8 cellular contexts compared by ENCODE assay signal in the genomic region with DNA sequence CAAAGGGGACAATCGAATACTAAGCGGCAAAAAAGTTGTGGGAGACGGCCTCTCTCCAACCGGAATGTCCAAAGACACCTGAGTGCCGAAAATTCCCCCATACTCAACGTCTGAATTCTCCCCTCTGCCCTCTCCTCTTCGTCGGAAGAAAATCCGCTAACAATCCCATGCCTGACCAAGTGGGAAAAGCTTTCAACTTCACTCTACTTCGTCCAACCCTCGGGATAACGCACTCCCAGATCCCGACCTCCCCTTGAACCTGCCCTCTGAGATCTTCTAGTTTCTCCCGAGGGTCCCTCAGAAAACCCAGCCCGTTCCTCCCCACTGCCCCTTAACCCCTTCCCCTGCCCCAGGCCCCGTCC. TPM values are rescaled to one million over a fixed set of nuclear protein-coding genes. Genes with fewer than 3 reads are reported as not detected.
DNase-seq lines count a peak whose midpoint lies in the region; ATAC-seq, FAIRE-seq and TF ChIP-seq lines count a peak whose summit lies in the region.

No MANE protein-coding gene starts in this region.

- H3K27ac ChIP-seq in GM12878 (ENCODE audit: control insufficient read depth, insufficient read depth) (peak overlapping the region; percentile 60), subcutaneous abdominal adipose tissue (ENCODE audit: low read depth, low read length) (peak overlapping the region; percentile 48)

- no peak for TF ChIP-seq POLR2A in GM12878 (IDR thresholded peaks at IDR 0.05; ENCODE audit: low read depth, low read length)

- no peak for DNase-seq in stimulated activated naive CD8-positive, alpha-beta T cell treated with anti-CD3 and anti-CD28 coated beads, Interleukin-15, Interleukin-2, amounts not matched to agents 100 U/mL and 50 U/mL, for 24 hours
- DNase-seq in GM12878 (ENCODE audit: low read depth, low spot score) (no peak), left colon (no peak), NCI-H345 treated with DMSO at 0.1 percent for 48 hours (lab: John Stamatoyannopoulos, UW; ENCODE audit: unreplicated experiment) (no peak)

- POLR2A ChIA-PET in GM12878 (lab: Charles Lee): interaction anchor here (1.1 to 1.5 kb wide), 2 partner anchors 27 to 28 kb away, joined by 3 to 4 read pairs; a partner anchor contains a TSS

- H3K27me3 Mint-ChIP-seq in stimulated activated naive CD8-positive, alpha-beta T cell treated with anti-CD3 and anti-CD28 coated beads, Interleukin-15, Interleukin-2, amounts not matched to agents 100 ng/mL and 50 ng/mL, for 24 hours: no peaks in the 10 kb centered on the region

- TF ChIP-seq EP300 in GM12878 (IDR thresholded peaks at IDR 0.05; ENCODE audit: borderline replicate concordance in 1 of 2, control insufficient read depth in 1 of 2, low read depth in 2 of 2, low read length in 2 of 2): no peak

- peak overlapping the region; percentile 78 for H3K4me3 ChIP-seq in GM12878
- H3K4me3 ChIP-seq in subcutaneous abdominal adipose tissue (ENCODE audit: low read depth in 1 of 5, low read length in 5 of 5): peak overlapping the region; percentile 75 to 89 (median 79)

- FAIRE-seq in GM12878 (lab: Jason Lieb, UNC): peak; percentile 62

- 0% methylated on average over 15 of the region's 16 CpGs for WGBS in GM12878 (ENCODE audit: insufficient coverage, insufficient replicate concordance, low lambda C conversion rate, missing lambda C conversion rate)

- no peak for TF ChIP-seq CTCF in GM12878 (IDR thresholded peaks at IDR 0.05 in 2 of 3, conservative IDR thresholded peaks at IDR 0.05 in 1 of 3; ENCODE audit: control insufficient read depth in 2 of 3, extremely low read depth in 1 of 3, insufficient read depth in 1 of 3, low read depth in 3 of 3, low read length in 3 of 3)

- H4K20me1 ChIP-seq in GM12878 (ENCODE audit: control insufficient read depth, insufficient read depth): no peaks in the 10 kb centered on the region

- CTCF ChIA-PET in GM12878 (lab: Yijun Ruan, JAX): interaction anchor here (1.6 to 1.7 kb wide), 2 partner anchors 27 to 277 kb away, joined by 3 to 8 read pairs; a partner anchor contains a TSS

- intact Hi-C loops in GM12878 (cut with micrococcal nuclease; ENCODE audit: unreplicated experiment): no loop called here
- intact Hi-C loops in left colon (cut with DNase I, micrococcal nuclease): no loop called here

- SMC1A ChIA-PET in GM12878 (lab: Charles Lee; ENCODE audit: uncharacterized antibody, unreplicated experiment): interaction anchor here (1.1 to 2.1 kb wide), 3 partner anchors 16 to 68 kb away, joined by 5 to 8 read pairs (median 6); a partner anchor contains a TSS

- peaks cover 55% of the 10 kb centered on the region for H3K79me2 ChIP-seq in GM12878 (ENCODE audit: control insufficient read depth, insufficient read depth, low read length)

- no peak for TF ChIP-seq RAD21 in GM12878 (IDR thresholded peaks at IDR 0.05; ENCODE audit: insufficient read depth, low read depth, low read length)

- no TSS peak for BruUV-seq in GM12878 (replicated peaks; lab: Mats Ljungman, UMichigan)

- H2AFZ ChIP-seq in GM12878 (ENCODE audit: control insufficient read depth, low read depth, low read length): peak overlapping the region; percentile 16

- H3K9me3 ChIP-seq in GM12878 (replicated peaks; ENCODE audit: control insufficient read depth, insufficient read depth, low read length) (no peaks in the 10 kb centered on the region), subcutaneous abdominal adipose tissue (ENCODE audit: control insufficient read depth in 5 of 5, low read length in 5 of 5) (no peaks in the 10 kb centered on the region)

- peaks cover 12% of the 10 kb centered on the region for H3K4me1 ChIP-seq in GM12878 (ENCODE audit: control insufficient read depth, insufficient read depth, low read length)
- peaks cover 0 to 32% (median 26%) of the 10 kb centered on the region in 5 donors for H3K4me1 ChIP-seq in subcutaneous abdominal adipose tissue (ENCODE audit: control insufficient read depth in 5 of 5, insufficient read depth in 5 of 5, low read length in 5 of 5)

- no peaks in the 10 kb centered on the region for H3K27me3 ChIP-seq in GM12878 (replicated peaks in 1 of 2; ENCODE audit: control insufficient read depth in 2 of 2, insufficient read depth in 2 of 2, low read length in 1 of 2)
- H3K27me3 ChIP-seq in subcutaneous abdominal adipose tissue (ENCODE audit: control insufficient read depth in 5 of 5, insufficient read depth in 4 of 5, low read length in 5 of 5): no peaks in the 10 kb centered on the region

- RAD21 ChIA-PET in GM12878 (lab: Charles Lee; ENCODE audit: unreplicated experiment): interaction anchor here (1.6 kb wide), 1 partner anchor 27 kb away, joined by 6 read pairs; a partner anchor contains a TSS

- ATAC-seq in stimulated activated naive CD8-positive, alpha-beta T cell treated with anti-CD3 and anti-CD28 coated beads, Interleukin-15, Interleukin-2, amounts not matched to agents 100 U/mL and 50 U/mL, for 24 hours: no peak
- ATAC-seq in GM12878 (no peak), left colon (peak; percentile 16), esophagus mucosa (no peak), GM18520 (IDR thresholded peaks at IDR 0.05; ENCODE audit: unreplicated experiment) (no peak)

- peak overlapping the region; percentile 88 for H3K4me3 Mint-ChIP-seq in stimulated activated naive CD8-positive, alpha-beta T cell treated with anti-CD3 and anti-CD28 coated beads, Interleukin-15, Interleukin-2, amounts not matched to agents 100 ng/mL and 50 ng/mL, for 24 hours

- in situ Hi-C loops in GM12878 (cut with MboI): no loop called here

- peaks cover 50% of the 10 kb centered on the region for H3K4me1 Mint-ChIP-seq in stimulated activated naive CD8-positive, alpha-beta T cell treated with anti-CD3 and anti-CD28 coated beads, Interleukin-15, Interleukin-2, amounts not matched to agents 100 ng/mL and 50 ng/mL, for 24 hours (ENCODE audit: low read depth)

- H3K9me3 Mint-ChIP-seq in stimulated activated naive CD8-positive, alpha-beta T cell treated with anti-CD3 and anti-CD28 coated beads, Interleukin-15, Interleukin-2, amounts not matched to agents 100 ng/mL and 50 ng/mL, for 24 hours: no peaks in the 10 kb centered on the region

- H3K36me3 Mint-ChIP-seq in stimulated activated naive CD8-positive, alpha-beta T cell treated with anti-CD3 and anti-CD28 coated beads, Interleukin-15, Interleukin-2, amounts not matched to agents 100 ng/mL and 50 ng/mL, for 24 hours (ENCODE audit: low read depth): peaks cover 2% of the 10 kb centered on the region

- H3K27ac Mint-ChIP-seq in stimulated activated naive CD8-positive, alpha-beta T cell treated with anti-CD3 and anti-CD28 coated beads, Interleukin-15, Interleukin-2, amounts not matched to agents 100 ng/mL and 50 ng/mL, for 24 hours: peak overlapping the region; percentile 76

- H3K9ac ChIP-seq in GM12878 (ENCODE audit: control insufficient read depth, insufficient read depth, low read length): peak overlapping the region; percentile 89
- H3K9ac ChIP-seq in subcutaneous abdominal adipose tissue (ENCODE audit: low read length in 5 of 5): peak overlapping the region; percentile 71 to 84 (median 77)

- H3K4me2 ChIP-seq in GM12878 (ENCODE audit: control insufficient read depth, insufficient read depth): peak overlapping the region; percentile 95

- H3K36me3 ChIP-seq in GM12878 (ENCODE audit: control insufficient read depth in 2 of 2, insufficient read depth in 2 of 2, low read length in 1 of 2): no peaks in the 10 kb centered on the region
- peaks cover 0 to 3% (median 0%) of the 10 kb centered on the region in 5 donors for H3K36me3 ChIP-seq in subcutaneous abdominal adipose tissue (ENCODE audit: control insufficient read depth in 5 of 5, insufficient read depth in 5 of 5, low read length in 5 of 5)

RNA-seq across cellular contexts. Expression of a gene that starts 1.0 kb away (rescaled TPM):
- 87.4 and 111 TPM in 2 replicates for total RNA-seq in GM12878 (2013; cell fraction: nucleolus; rRNA removed)
- 67.6 and 86.9 TPM in 2 replicates for total RNA-seq in GM12878 (2014; rRNA removed)
- total RNA-seq in GM12878 (2014; rRNA removed; fragmentation: Illumina TruSeq; extraction: Trizol): 42.2 and 42.9 TPM in 2 replicates
- total RNA-seq in GM12878 (2021): 56.2 and 63.7 TPM in 2 replicates
- 35.5 TPM for polyA plus RNA-seq in GM12878 (2011; ENCODE audit: low read depth)
- 13.4 and 34.0 TPM in 2 replicates for polyA plus RNA-seq in GM12878 (2011; rRNA removed)
- polyA plus RNA-seq in GM12878 (2011; cell fraction: cytosol; rRNA removed): 35.4 and 39.0 TPM in 2 replicates
- 36.0 and 41.7 TPM in 2 replicates for polyA plus RNA-seq in GM12878 (2011; cell fraction: nucleus; rRNA removed)
- polyA plus RNA-seq in GM12878 (2012): 56.2 and 58.8 TPM in 2 replicates
- polyA plus RNA-seq in GM12878 (2014; fragmentation: Illumina TruSeq; extraction: Trizol): 22.6 and 23.1 TPM in 2 replicates
- polyA plus RNA-seq in GM12878 (2014; fragmentation: Nextera tagmentation; extraction: Ambion mirVana): 10 to 100 TPM; 11.8 to 13.8 TPM
- polyA plus RNA-seq in GM12878 (2014; rRNA removed): 30.1 and 33.2 TPM in 2 replicates
- polyA plus RNA-seq in GM12878 (2016; fragmentation: Nextera tagmentation; extraction: Ambion mirVana): 10 to 100 TPM in 1 of 2 experiments, 1 to 10 TPM in 1; 8.2 to 10.0 TPM
- 122 and 134 TPM in 2 replicates for polyA minus RNA-seq in GM12878 (2011; rRNA and poly(A)+ RNA removed)
- 56.4 and 58.7 TPM in 2 replicates for polyA minus RNA-seq in GM12878 (2011; cell fraction: cytosol; rRNA and poly(A)+ RNA removed)
- 42.3 and 71.1 TPM in 2 replicates for polyA minus RNA-seq in GM12878 (2011; cell fraction: nucleus; rRNA and poly(A)+ RNA removed)
- total RNA-seq in left colon: 100 to 1,000 TPM in 1 of 2 donors, 10 to 100 TPM in 1; 87.2 to 111 TPM
- 74.2 TPM for total RNA-seq in esophagus mucosa

RNA-seq across cellular contexts. Expression of a gene that starts 26.7 kb away (rescaled TPM):
- 86.7 and 87.9 TPM in 2 replicates for total RNA-seq in GM12878 (2013; cell fraction: nucleolus; rRNA removed)
- total RNA-seq in GM12878 (2014; rRNA removed): 145 and 229 TPM in 2 replicates
- 106 and 110 TPM in 2 replicates for total RNA-seq in GM12878 (2014; rRNA removed; fragmentation: Illumina TruSeq; extraction: Trizol)
- total RNA-seq in GM12878 (2021): 200 and 203 TPM in 2 replicates
- polyA plus RNA-seq in GM12878 (2011; ENCODE audit: low read depth): 31.4 TPM
- polyA plus RNA-seq in GM12878 (2011; rRNA removed): 183 and 220 TPM in 2 replicates
- 82.6 and 83.4 TPM in 2 replicates for polyA plus RNA-seq in GM12878 (2011; cell fraction: cytosol; rRNA removed)
- polyA plus RNA-seq in GM12878 (2011; cell fraction: nucleus; rRNA removed): 92.4 and 104 TPM in 2 replicates
- polyA plus RNA-seq in GM12878 (2012): 108 and 126 TPM in 2 replicates
- polyA plus RNA-seq in GM12878 (2014; fragmentation: Illumina TruSeq; extraction: Trizol): 104 and 141 TPM in 2 replicates
- 100 to 1,000 TPM in 1 of 2 experiments, 10 to 100 TPM in 1; 70.1 to 120 TPM for polyA plus RNA-seq in GM12878 (2014; fragmentation: Nextera tagmentation; extraction: Ambion mirVana)
- polyA plus RNA-seq in GM12878 (2014; rRNA removed): 99.0 and 175 TPM in 2 replicates
- polyA plus RNA-seq in GM12878 (2016; fragmentation: Nextera tagmentation; extraction: Ambion mirVana): 100 to 1,000 TPM; 134 to 152 TPM
- 69.1 and 126 TPM in 2 replicates for polyA minus RNA-seq in GM12878 (2011; rRNA and poly(A)+ RNA removed)
- 54.4 and 64.9 TPM in 2 replicates for polyA minus RNA-seq in GM12878 (2011; cell fraction: cytosol; rRNA and poly(A)+ RNA removed)
- polyA minus RNA-seq in GM12878 (2011; cell fraction: nucleus; rRNA and poly(A)+ RNA removed): 66.1 and 119 TPM in 2 replicates
- 10 to 100 TPM; 68.5 to 77.9 TPM for total RNA-seq in left colon
- 99.3 TPM for total RNA-seq in esophagus mucosa

RNA-seq across cellular contexts. Expression of a gene that starts 27.0 kb away (rescaled TPM):
- total RNA-seq in GM12878 (2013; cell fraction: nucleolus; rRNA removed): 46.4 and 58.2 TPM in 2 replicates
- total RNA-seq in GM12878 (2014; rRNA removed) (42.4 and 58.3 TPM in 2 replicates), GM12878 (2014; rRNA removed; fragmentation: Illumina TruSeq; extraction: Trizol) (41.8 and 43.2 TPM in 2 replicates), GM12878 (2021) (51.6 and 54.4 TPM in 2 replicates), left colon (10 to 100 TPM; 15.9 to 16.5 TPM), esophagus mucosa (39.0 TPM)
- polyA plus RNA-seq in GM12878 (2011; ENCODE audit: low read depth): 23.3 TPM
- polyA plus RNA-seq in GM12878 (2011; rRNA removed) (38.8 and 48.8 TPM in 2 replicates), GM12878 (2014; fragmentation: Illumina TruSeq; extraction: Trizol) (60.6 and 74.3 TPM in 2 replicates), GM12878 (2014; fragmentation: Nextera tagmentation; extraction: Ambion mirVana) (10 to 100 TPM; 31.4 to 40.7 TPM), GM12878 (2014; rRNA removed) (54.8 and 57.2 TPM in 2 replicates), GM12878 (2016; fragmentation: Nextera tagmentation; extraction: Ambion mirVana) (100 to 1,000 TPM; 117 to 119 TPM)
- 24.5 and 33.4 TPM in 2 replicates for polyA plus RNA-seq in GM12878 (2011; cell fraction: cytosol; rRNA removed)
- 20.0 and 32.1 TPM in 2 replicates for polyA plus RNA-seq in GM12878 (2011; cell fraction: nucleus; rRNA removed)
- 30.6 and 35.2 TPM in 2 replicates for polyA plus RNA-seq in GM12878 (2012)
- 22.8 and 33.9 TPM in 2 replicates for polyA minus RNA-seq in GM12878 (2011; rRNA and poly(A)+ RNA removed)
- polyA minus RNA-seq in GM12878 (2011; cell fraction: cytosol; rRNA and poly(A)+ RNA removed): 10.7 and 14.0 TPM in 2 replicates
- 11.7 and 20.0 TPM in 2 replicates for polyA minus RNA-seq in GM12878 (2011; cell fraction: nucleus; rRNA and poly(A)+ RNA removed)
